27 cellular contexts compared by ENCODE assay signal in the genomic region with DNA sequence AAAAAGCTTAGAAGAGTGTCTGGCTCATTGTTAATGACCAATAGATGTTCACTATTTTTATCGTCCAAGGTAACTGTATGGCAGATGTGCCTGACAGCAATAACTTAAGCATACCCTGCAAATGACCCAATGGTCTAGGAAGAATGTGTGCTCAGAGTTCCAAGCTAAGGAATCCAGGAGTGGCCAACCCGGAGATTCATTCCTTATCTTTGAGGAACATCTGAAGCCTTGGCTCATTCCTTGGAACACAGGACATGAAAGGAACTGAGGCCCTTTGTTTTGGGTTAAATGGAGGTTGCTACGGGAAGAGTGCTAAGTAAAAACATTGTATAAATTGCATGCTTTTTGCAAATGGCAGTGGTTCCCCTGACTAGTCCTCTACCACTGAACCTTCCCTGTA.
"Had no signal": no experiment of that assay in that cellular context is flagged by ENCODE, and none has a peak within 500 bp of the region (broad histone marks: within the 10 kb centered on the region; RNA-seq: fewer than 3 reads in every experiment).

No MANE protein-coding gene starts in this region.

- H3K9me3 Mint-ChIP-seq: natural killer cell; neural progenitor cell; stimulated activated effector memory CD8-positive, alpha-beta T cell treated with anti-CD3 and anti-CD28 coated beads, Interleukin-12 subunit alpha, Interleukin-12 subunit beta, amount 100 ng/mL, for 72 hours; stimulated activated naive CD8-positive, alpha-beta T cell treated with anti-CD3 and anti-CD28 coated beads, Interleukin-15, Interleukin-2, amounts not matched to agents 100 ng/mL and 50 ng/mL, for 24 hours had no signal

- H3K4me3 ChIP-seq: heart right ventricle, hepatocyte, lower lobe of right lung, neural progenitor cell, spleen, suprapubic skin, thoracic aorta, tibial artery, uterus had no signal

- H3K4me3 Mint-ChIP-seq: mesothelial cell of epicardium; naive B cell; natural killer cell; nephron progenitor cell; neural progenitor cell; stimulated activated effector memory CD8-positive, alpha-beta T cell treated with anti-CD3 and anti-CD28 coated beads, Interleukin-12 subunit alpha, Interleukin-12 subunit beta, amount 100 ng/mL, for 72 hours; stimulated activated naive CD8-positive, alpha-beta T cell treated with anti-CD3 and anti-CD28 coated beads, Interleukin-15, Interleukin-2, amounts not matched to agents 100 ng/mL and 50 ng/mL, for 24 hours; type B pancreatic cell had no signal

- DNase-seq: heart right ventricle; kidney glomerular epithelial cell; left cardiac atrium; lower lobe of right lung; mammary epithelial cell; mesenchymal stem cell; naive B cell; natural killer cell; nephron progenitor cell; right cardiac atrium; small intestine; spleen; stimulated activated CD4-positive, alpha-beta T cell treated with anti-CD3 and anti-CD28 coated beads, Interleukin-4, amount 100 ng/mL, for 24 hours; stimulated activated naive CD4-positive, alpha-beta T cell; tibial artery; uterus had no signal

- H3K9me3 ChIP-seq: heart right ventricle, lower lobe of right lung, neutrophil, spleen, suprapubic skin, thoracic aorta, uterus had no signal

- H3K9ac ChIP-seq: neural progenitor cell, parathyroid adenoma had no signal

- H3K36me3 Mint-ChIP-seq: mesothelial cell of epicardium; naive B cell; natural killer cell; neural progenitor cell; stimulated activated effector memory CD8-positive, alpha-beta T cell treated with anti-CD3 and anti-CD28 coated beads, Interleukin-12 subunit alpha, Interleukin-12 subunit beta, amount 100 ng/mL, for 72 hours; type B pancreatic cell had no signal

- H3K4me1 ChIP-seq: heart right ventricle, lower lobe of right lung, neural progenitor cell, spleen, suprapubic skin, tibial artery, uterus had no signal

- H3K27ac ChIP-seq: heart right ventricle, hepatocyte, lower lobe of right lung, neural progenitor cell, neutrophil, parathyroid adenoma, spleen, suprapubic skin, thoracic aorta, tibial artery, uterus had no signal

- H3K4me2 ChIP-seq: hepatocyte, neural progenitor cell had no signal

- H3K27ac Mint-ChIP-seq: mesothelial cell of epicardium; natural killer cell; nephron progenitor cell; neural progenitor cell; progenitor cell of endocrine pancreas; stimulated activated effector memory CD8-positive, alpha-beta T cell treated with anti-CD3 and anti-CD28 coated beads, Interleukin-12 subunit alpha, Interleukin-12 subunit beta, amount 100 ng/mL, for 72 hours; stimulated activated naive CD8-positive, alpha-beta T cell treated with anti-CD3 and anti-CD28 coated beads, Interleukin-15, Interleukin-2, amounts not matched to agents 100 ng/mL and 50 ng/mL, for 24 hours; type B pancreatic cell had no signal

- H3K4me1 Mint-ChIP-seq: mesothelial cell of epicardium; naive B cell; natural killer cell; nephron progenitor cell; neural progenitor cell; stimulated activated effector memory CD8-positive, alpha-beta T cell treated with anti-CD3 and anti-CD28 coated beads, Interleukin-12 subunit alpha, Interleukin-12 subunit beta, amount 100 ng/mL, for 72 hours had no signal

- H3K27me3 Mint-ChIP-seq: progenitor cell of endocrine pancreas; stimulated activated naive CD8-positive, alpha-beta T cell treated with anti-CD3 and anti-CD28 coated beads, Interleukin-15, Interleukin-2, amounts not matched to agents 100 ng/mL and 50 ng/mL, for 24 hours; type B pancreatic cell had no signal

- H3K79me2 ChIP-seq: hepatocyte, parathyroid adenoma had no signal

- H2AFZ ChIP-seq: hepatocyte, neural progenitor cell, parathyroid adenoma had no signal

- H3K36me3 ChIP-seq: heart right ventricle, lower lobe of right lung, neural progenitor cell, neutrophil, spleen, suprapubic skin, thoracic aorta, tibial artery, uterus had no signal

- H3K27me3 ChIP-seq: hepatocyte, neural progenitor cell, neutrophil, spleen, suprapubic skin, tibial artery, uterus had no signal
